In genomic region chr4:8690811-8691775, GRCh38 we compare ENCODE assay signal across 18 cellular contexts.
"Had no signal": no experiment of that assay in that cellular context is flagged by ENCODE, and none has a peak within 500 bp of the region (broad histone marks: within the 10 kb centered on the region; RNA-seq: fewer than 3 reads in every experiment).

No MANE protein-coding gene starts in this region.

- H3K4me1 ChIP-seq: ascending aorta, psoas muscle had no signal

- H3K27ac ChIP-seq: ascending aorta, psoas muscle, skin epidermis, thoracic aorta had no signal

- H3K36me3 Mint-ChIP-seq: activated CD4-positive, alpha-beta memory T cell treated with anti-CD3 and anti-CD28 coated beads for 36 hours; stimulated activated effector memory CD8-positive, alpha-beta T cell treated with anti-CD3 and anti-CD28 coated beads, Interleukin-12 subunit alpha, Interleukin-12 subunit beta, amount 100 ng/mL, for 72 hours had no signal

- DNase-seq: activated CD4-positive, alpha-beta memory T cell treated with anti-CD3 and anti-CD28 coated beads for 36 hours; activated CD4-positive, alpha-beta T cell treated with anti-CD3 and anti-CD28 coated beads for 36 hours; activated naive CD4-positive, alpha-beta T cell treated with anti-CD3 and anti-CD28 coated beads, Interleukin-2, amount 50 U/mL, for 16 hours; activated T-cell treated with anti-CD3 and anti-CD28 coated beads, Interleukin-2, amount 50 U/mL, for 1 hour; effector memory CD4-positive, alpha-beta T cell; left colon; nephron progenitor cell; occipital lobe; psoas muscle; right cardiac atrium; stimulated activated CD4-positive, alpha-beta T cell treated with anti-CD3 and anti-CD28 coated beads, Interleukin-4, amount 100 ng/mL, for 1 hour; SW 1271; T-helper 2 cell had no signal

- H3K4me1 Mint-ChIP-seq: activated CD4-positive, alpha-beta T cell treated with anti-CD3 and anti-CD28 coated beads for 36 hours; nephron progenitor cell; stimulated activated effector memory CD8-positive, alpha-beta T cell treated with anti-CD3 and anti-CD28 coated beads, Interleukin-12 subunit alpha, Interleukin-12 subunit beta, amount 100 ng/mL, for 72 hours had no signal

- H3K4me3 ChIP-seq: ascending aorta, psoas muscle, skin epidermis, thoracic aorta had no signal

- H3K27me3 ChIP-seq: ascending aorta had no signal

- ATAC-seq: activated CD4-positive, alpha-beta T cell treated with anti-CD3 and anti-CD28 coated beads for 36 hours; left colon; psoas muscle; right cardiac atrium; stimulated activated effector memory CD8-positive, alpha-beta T cell treated with anti-CD3 and anti-CD28 coated beads, Interleukin-12 subunit alpha, Interleukin-12 subunit beta, amount 100 ng/mL, for 72 hours had no signal

- H3K27ac Mint-ChIP-seq: activated CD4-positive, alpha-beta memory T cell treated with anti-CD3 and anti-CD28 coated beads for 36 hours; activated CD4-positive, alpha-beta T cell treated with anti-CD3 and anti-CD28 coated beads for 36 hours; dendritic cell treated with granulocyte-macrophage colony-stimulating factor and Interleukin-4, amounts not matched to agents 40 ng/mL and 50 ng/mL, for 4 days; nephron progenitor cell; stimulated activated effector memory CD8-positive, alpha-beta T cell treated with anti-CD3 and anti-CD28 coated beads, Interleukin-12 subunit alpha, Interleukin-12 subunit beta, amount 100 ng/mL, for 72 hours had no signal

- H3K9me3 Mint-ChIP-seq: activated CD4-positive, alpha-beta memory T cell treated with anti-CD3 and anti-CD28 coated beads for 36 hours; dendritic cell treated with granulocyte-macrophage colony-stimulating factor and Interleukin-4, amounts not matched to agents 40 ng/mL and 50 ng/mL, for 4 days; stimulated activated effector memory CD8-positive, alpha-beta T cell treated with anti-CD3 and anti-CD28 coated beads, Interleukin-12 subunit alpha, Interleukin-12 subunit beta, amount 100 ng/mL, for 72 hours had no signal

- H3K36me3 ChIP-seq: ascending aorta, thoracic aorta had no signal

- H3K4me3 Mint-ChIP-seq: activated CD4-positive, alpha-beta memory T cell treated with anti-CD3 and anti-CD28 coated beads for 36 hours; activated CD4-positive, alpha-beta T cell treated with anti-CD3 and anti-CD28 coated beads for 36 hours; dendritic cell treated with granulocyte-macrophage colony-stimulating factor and Interleukin-4, amounts not matched to agents 40 ng/mL and 50 ng/mL, for 4 days; nephron progenitor cell; stimulated activated effector memory CD8-positive, alpha-beta T cell treated with anti-CD3 and anti-CD28 coated beads, Interleukin-12 subunit alpha, Interleukin-12 subunit beta, amount 100 ng/mL, for 72 hours had no signal

- H3K9me3 ChIP-seq: ascending aorta, psoas muscle, thoracic aorta had no signal
